3 cellular contexts compared by ENCODE assay signal in the genomic region with DNA sequence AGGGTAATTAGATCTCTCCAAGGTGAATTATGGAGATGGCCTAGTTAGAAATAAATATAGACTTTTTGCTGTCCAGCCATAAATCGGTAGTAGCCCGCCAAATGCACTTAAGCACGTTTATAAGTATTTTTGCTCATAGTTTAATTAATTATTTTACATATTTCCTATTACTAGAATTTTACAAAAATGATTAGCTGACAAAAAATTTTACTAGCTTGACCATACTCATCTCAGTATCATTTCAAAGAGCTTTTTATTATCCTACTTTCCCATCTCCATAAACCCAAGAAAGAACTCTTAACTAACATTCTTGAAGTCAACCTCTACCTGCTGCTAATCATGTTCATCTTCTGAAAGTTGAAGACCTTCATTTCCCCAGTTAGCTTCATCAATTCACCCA.
TF ChIP-seq lines count a peak whose summit lies in the region.

No MANE protein-coding gene starts in this region.

TF ChIP-seq in HepG2, 621 proteins besides CTCF, POLR2A, EP300 and RAD21 (continues in another document):
- TF ChIP-seq, protein P1, sequence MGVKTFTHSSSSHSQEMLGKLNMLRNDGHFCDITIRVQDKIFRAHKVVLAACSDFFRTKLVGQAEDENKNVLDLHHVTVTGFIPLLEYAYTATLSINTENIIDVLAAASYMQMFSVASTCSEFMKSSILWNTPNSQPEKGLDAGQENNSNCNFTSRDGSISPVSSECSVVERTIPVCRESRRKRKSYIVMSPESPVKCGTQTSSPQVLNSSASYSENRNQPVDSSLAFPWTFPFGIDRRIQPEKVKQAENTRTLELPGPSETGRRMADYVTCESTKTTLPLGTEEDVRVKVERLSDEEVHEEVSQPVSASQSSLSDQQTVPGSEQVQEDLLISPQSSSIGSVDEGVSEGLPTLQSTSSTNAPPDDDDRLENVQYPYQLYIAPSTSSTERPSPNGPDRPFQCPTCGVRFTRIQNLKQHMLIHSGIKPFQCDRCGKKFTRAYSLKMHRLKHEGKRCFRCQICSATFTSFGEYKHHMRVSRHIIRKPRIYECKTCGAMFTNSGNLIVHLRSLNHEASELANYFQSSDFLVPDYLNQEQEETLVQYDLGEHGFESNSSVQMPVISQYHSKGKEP (CRISPR knock-in tag; IDR thresholded peaks at IDR 0.05): no peak
- TF ChIP-seq IKZF1 (IDR thresholded peaks at IDR 0.05): no peak
- TF ChIP-seq, protein P2, sequence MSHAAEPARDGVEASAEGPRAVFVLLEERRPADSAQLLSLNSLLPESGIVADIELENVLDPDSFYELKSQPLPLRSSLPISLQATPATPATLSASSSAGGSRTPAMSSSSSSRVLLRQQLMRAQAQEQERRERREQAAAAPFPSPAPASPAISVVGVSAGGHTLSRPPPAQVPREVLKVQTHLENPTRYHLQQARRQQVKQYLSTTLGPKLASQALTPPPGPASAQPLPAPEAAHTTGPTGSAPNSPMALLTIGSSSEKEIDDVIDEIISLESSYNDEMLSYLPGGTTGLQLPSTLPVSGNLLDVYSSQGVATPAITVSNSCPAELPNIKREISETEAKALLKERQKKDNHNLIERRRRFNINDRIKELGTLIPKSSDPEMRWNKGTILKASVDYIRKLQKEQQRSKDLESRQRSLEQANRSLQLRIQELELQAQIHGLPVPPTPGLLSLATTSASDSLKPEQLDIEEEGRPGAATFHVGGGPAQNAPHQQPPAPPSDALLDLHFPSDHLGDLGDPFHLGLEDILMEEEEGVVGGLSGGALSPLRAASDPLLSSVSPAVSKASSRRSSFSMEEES (CRISPR knock-in tag; IDR thresholded peaks at IDR 0.05): no peak
- TF ChIP-seq, protein P3, sequence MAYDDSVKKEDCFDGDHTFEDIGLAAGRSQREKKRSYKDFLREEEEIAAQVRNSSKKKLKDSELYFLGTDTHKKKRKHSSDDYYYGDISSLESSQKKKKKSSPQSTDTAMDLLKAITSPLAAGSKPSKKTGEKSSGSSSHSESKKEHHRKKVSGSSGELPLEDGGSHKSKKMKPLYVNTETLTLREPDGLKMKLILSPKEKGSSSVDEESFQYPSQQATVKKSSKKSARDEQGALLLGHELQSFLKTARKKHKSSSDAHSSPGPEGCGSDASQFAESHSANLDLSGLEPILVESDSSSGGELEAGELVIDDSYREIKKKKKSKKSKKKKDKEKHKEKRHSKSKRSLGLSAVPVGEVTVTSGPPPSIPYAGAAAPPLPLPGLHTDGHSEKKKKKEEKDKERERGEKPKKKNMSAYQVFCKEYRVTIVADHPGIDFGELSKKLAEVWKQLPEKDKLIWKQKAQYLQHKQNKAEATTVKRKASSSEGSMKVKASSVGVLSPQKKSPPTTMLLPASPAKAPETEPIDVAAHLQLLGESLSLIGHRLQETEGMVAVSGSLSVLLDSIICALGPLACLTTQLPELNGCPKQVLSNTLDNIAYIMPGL (CRISPR knock-in tag; IDR thresholded peaks at IDR 0.05; ENCODE audit: borderline replicate concordance in 1 of 2, low read depth in 1 of 2): no peak
- TF ChIP-seq, protein P4, sequence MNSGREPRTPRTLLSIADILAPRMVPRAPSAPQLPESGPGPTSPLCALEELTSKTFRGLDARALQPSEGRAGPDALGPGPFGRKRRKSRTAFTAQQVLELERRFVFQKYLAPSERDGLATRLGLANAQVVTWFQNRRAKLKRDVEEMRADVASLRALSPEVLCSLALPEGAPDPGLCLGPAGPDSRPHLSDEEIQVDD (CRISPR knock-in tag; IDR thresholded peaks at IDR 0.05; ENCODE audit: borderline replicate concordance): no peak

TF ChIP-seq in A549, 52 proteins besides CTCF, POLR2A, EP300 and RAD21:
- TF ChIP-seq PHF8 (IDR thresholded peaks at IDR 0.05; ENCODE audit: borderline replicate concordance, low read depth) (no peak), MAFK (IDR thresholded peaks at IDR 0.05; ENCODE audit: partially characterized antibody) (peak; percentile 6)

TF ChIP-seq in K562, 482 proteins besides CTCF, POLR2A, EP300 and RAD21:
- TF ChIP-seq ZNF316 (IDR thresholded peaks at IDR 0.05) (peak; percentile 61), MYC (IDR thresholded peaks at IDR 0.05; ENCODE audit: low read depth, low read length) (no peak), MYC (CRISPR knock-in tag; IDR thresholded peaks at IDR 0.05; ENCODE audit: borderline replicate concordance, low read depth) (no peak), SREBF2 (CRISPR knock-in tag; IDR thresholded peaks at IDR 0.05) (no peak), CAMTA2 (CRISPR knock-in tag; conservative IDR thresholded peaks at IDR 0.05) (no peak), ZNF232 (CRISPR knock-in tag; IDR thresholded peaks at IDR 0.05) (no peak)
- TF ChIP-seq, protein P5, sequence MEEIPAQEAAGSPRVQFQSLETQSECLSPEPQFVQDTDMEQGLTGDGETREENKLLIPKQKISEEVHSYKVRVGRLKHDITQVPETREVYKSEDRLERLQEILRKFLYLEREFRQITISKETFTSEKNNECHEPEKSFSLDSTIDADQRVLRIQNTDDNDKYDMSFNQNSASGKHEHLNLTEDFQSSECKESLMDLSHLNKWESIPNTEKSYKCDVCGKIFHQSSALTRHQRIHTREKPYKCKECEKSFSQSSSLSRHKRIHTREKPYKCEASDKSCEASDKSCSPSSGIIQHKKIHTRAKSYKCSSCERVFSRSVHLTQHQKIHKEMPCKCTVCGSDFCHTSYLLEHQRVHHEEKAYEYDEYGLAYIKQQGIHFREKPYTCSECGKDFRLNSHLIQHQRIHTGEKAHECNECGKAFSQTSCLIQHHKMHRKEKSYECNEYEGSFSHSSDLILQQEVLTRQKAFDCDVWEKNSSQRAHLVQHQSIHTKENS (CRISPR knock-in tag; IDR thresholded peaks at IDR 0.05): no peak
- TF ChIP-seq, protein P6, sequence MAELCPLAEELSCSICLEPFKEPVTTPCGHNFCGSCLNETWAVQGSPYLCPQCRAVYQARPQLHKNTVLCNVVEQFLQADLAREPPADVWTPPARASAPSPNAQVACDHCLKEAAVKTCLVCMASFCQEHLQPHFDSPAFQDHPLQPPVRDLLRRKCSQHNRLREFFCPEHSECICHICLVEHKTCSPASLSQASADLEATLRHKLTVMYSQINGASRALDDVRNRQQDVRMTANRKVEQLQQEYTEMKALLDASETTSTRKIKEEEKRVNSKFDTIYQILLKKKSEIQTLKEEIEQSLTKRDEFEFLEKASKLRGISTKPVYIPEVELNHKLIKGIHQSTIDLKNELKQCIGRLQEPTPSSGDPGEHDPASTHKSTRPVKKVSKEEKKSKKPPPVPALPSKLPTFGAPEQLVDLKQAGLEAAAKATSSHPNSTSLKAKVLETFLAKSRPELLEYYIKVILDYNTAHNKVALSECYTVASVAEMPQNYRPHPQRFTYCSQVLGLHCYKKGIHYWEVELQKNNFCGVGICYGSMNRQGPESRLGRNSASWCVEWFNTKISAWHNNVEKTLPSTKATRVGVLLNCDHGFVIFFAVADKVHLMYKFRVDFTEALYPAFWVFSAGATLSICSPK (IDR thresholded peaks at IDR 0.05; ENCODE audit: borderline replicate concordance): no peak
